ENCODE assay signal across 27 cellular contexts in the genomic region with DNA sequence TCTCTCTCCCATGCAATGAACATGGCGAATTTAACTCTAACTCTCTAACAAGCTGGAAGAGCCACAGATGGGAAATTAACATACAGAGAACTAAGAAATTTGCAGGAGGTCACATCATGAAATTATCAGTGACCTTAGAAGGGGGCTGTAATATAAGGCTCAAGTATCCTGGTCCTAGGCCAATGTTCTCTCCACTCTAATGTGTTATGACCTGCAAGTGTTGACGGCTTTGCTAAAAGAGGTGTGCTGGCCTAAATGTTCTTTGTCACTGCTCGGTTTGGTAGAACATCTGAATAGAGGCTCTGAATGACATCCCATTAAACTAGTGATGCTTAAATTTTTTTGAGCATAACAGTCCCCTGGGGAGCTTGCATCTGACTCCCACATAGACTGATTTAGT.
"Had no signal": no experiment of that assay in that cellular context is flagged by ENCODE, and none has a peak within 500 bp of the region (broad histone marks: within the 10 kb centered on the region; RNA-seq: fewer than 3 reads in every experiment).

No MANE protein-coding gene starts in this region.

- H3K4me1 Mint-ChIP-seq: activated naive CD4-positive, alpha-beta T cell treated with anti-CD3 and anti-CD28 coated beads, Interleukin-2, amount 50 U/mL, for 24 hours had no signal

- H3K27me3 ChIP-seq: breast epithelium had no signal

- H3K27ac ChIP-seq: breast epithelium, KMS-11 had no signal

- ATAC-seq: activated CD8-positive, alpha-beta memory T cell treated with anti-CD3 and anti-CD28 coated beads, Interleukin-2, amount 10 ng/mL, durations not matched to agents 7 days and 5 days; Panc1; WTC11 had no signal

- H3K9me3 ChIP-seq: breast epithelium had no signal

- H3K27me3 Mint-ChIP-seq: activated CD8-positive, alpha-beta memory T cell treated with anti-CD3 and anti-CD28 coated beads, Interleukin-2, amount 10 ng/mL, durations not matched to agents 7 days and 5 days; activated T-cell treated with anti-CD3 and anti-CD28 coated beads, Interleukin-2, amount 50 U/mL, for 24 hours had no signal

- H3K4me1 ChIP-seq: breast epithelium had no signal

- H3K27ac Mint-ChIP-seq: activated CD8-positive, alpha-beta memory T cell treated with anti-CD3 and anti-CD28 coated beads, Interleukin-2, amount 10 ng/mL, durations not matched to agents 7 days and 5 days; activated naive CD4-positive, alpha-beta T cell treated with anti-CD3 and anti-CD28 coated beads, Interleukin-2, amount 50 U/mL, for 24 hours; activated T-cell treated with anti-CD3 and anti-CD28 coated beads, Interleukin-2, amount 50 U/mL, for 24 hours; activated T-helper 1 cell treated with anti-CD3 and anti-CD28 coated beads, Interleukin-12 subunit alpha, Interleukin-12 subunit beta, Interleukin-2, Interleukin-4 antibody, amounts not matched to agents 30 ng/mL and 10 ng/mL and 1 ng/mL, durations not matched to agents 14 hours and 24 hours and 36 hours; T-helper 1 cell treated with Interleukin-12 subunit alpha and Interleukin-12 subunit beta and Interleukin-4 antibody, amounts not matched to agents 30 μg/mL and 1 μg/mL, for 36 hours; WTC11 had no signal

- H3K4me3 ChIP-seq: breast epithelium had no signal

- DNase-seq: activated CD4-positive, alpha-beta T cell treated with anti-CD3 and anti-CD28 coated beads for 48 hours; activated CD4-positive, alpha-beta T cell treated with anti-CD3 and anti-CD28 coated beads, Interleukin-2, amount 50 U/mL, for 4 hours; activated CD4-positive, CD25-positive, alpha-beta regulatory T cell treated with anti-CD3 and anti-CD28 coated beads, Interleukin-2, amount 50 U/mL, for 72 hours; activated CD8-positive, alpha-beta memory T cell treated with anti-CD3 and anti-CD28 coated beads, Interleukin-2, amount 10 ng/mL, durations not matched to agents 7 days and 5 days; activated effector memory CD4-positive, alpha-beta T cell treated with Interleukin-2 at 50 U/mL for 16 hours; activated naive CD4-positive, alpha-beta T cell; activated T-cell treated with anti-CD3 and anti-CD28 coated beads, Interleukin-2, amount 50 U/mL, for 24 hours; aorta; central memory CD4-positive, alpha-beta T cell; NCI-H1105; NCI-H1436; NCI-H187 treated with DMSO at 0.1 percent for 48 hours; NCI-H2081 treated with DMSO at 0.1 percent for 48 hours; NCI-H446 treated with DMSO at 0.1 percent for 48 hours; NCI-H524 treated with DMSO at 0.1 percent for 48 hours; NCI-H774; NK-92 treated with Interleukin-12 subunit alpha and Interleukin-12 subunit beta, amount 100 ng/mL, for 24 hours; OCI-M1; RPMI8226; SHP77 had no signal

- H3K36me3 Mint-ChIP-seq: activated CD8-positive, alpha-beta memory T cell treated with anti-CD3 and anti-CD28 coated beads, Interleukin-2, amount 10 ng/mL, durations not matched to agents 7 days and 5 days; activated naive CD4-positive, alpha-beta T cell treated with anti-CD3 and anti-CD28 coated beads, Interleukin-2, amount 50 U/mL, for 24 hours; WTC11 had no signal

- H3K4me3 Mint-ChIP-seq: activated CD8-positive, alpha-beta memory T cell treated with anti-CD3 and anti-CD28 coated beads, Interleukin-2, amount 10 ng/mL, durations not matched to agents 7 days and 5 days; activated naive CD4-positive, alpha-beta T cell treated with anti-CD3 and anti-CD28 coated beads, Interleukin-2, amount 50 U/mL, for 24 hours; activated T-cell treated with anti-CD3 and anti-CD28 coated beads, Interleukin-2, amount 50 U/mL, for 24 hours; activated T-helper 1 cell treated with anti-CD3 and anti-CD28 coated beads, Interleukin-12 subunit alpha, Interleukin-12 subunit beta, Interleukin-2, Interleukin-4 antibody, amounts not matched to agents 30 ng/mL and 10 ng/mL and 1 ng/mL, durations not matched to agents 14 hours and 24 hours and 36 hours; T-helper 1 cell treated with Interleukin-12 subunit alpha and Interleukin-12 subunit beta and Interleukin-4 antibody, amounts not matched to agents 30 μg/mL and 1 μg/mL, for 36 hours; WTC11 had no signal

- H3K36me3 ChIP-seq: breast epithelium had no signal

- H3K9me3 Mint-ChIP-seq: activated naive CD4-positive, alpha-beta T cell treated with anti-CD3 and anti-CD28 coated beads, Interleukin-2, amount 50 U/mL, for 24 hours; activated T-cell treated with anti-CD3 and anti-CD28 coated beads, Interleukin-2, amount 50 U/mL, for 24 hours; activated T-helper 1 cell treated with anti-CD3 and anti-CD28 coated beads, Interleukin-12 subunit alpha, Interleukin-12 subunit beta, Interleukin-2, Interleukin-4 antibody, amounts not matched to agents 30 ng/mL and 10 ng/mL and 1 ng/mL, durations not matched to agents 14 hours and 24 hours and 36 hours; T-helper 1 cell treated with Interleukin-12 subunit alpha and Interleukin-12 subunit beta and Interleukin-4 antibody, amounts not matched to agents 30 μg/mL and 1 μg/mL, for 36 hours; WTC11 had no signal
